ENCODE assay signal across 1 cellular context in genomic region chr11:5131584-5132335, GRCh38.
TF ChIP-seq lines count a peak whose summit lies in the region.

No MANE protein-coding gene starts in this region.

TF ChIP-seq in K562, 482 proteins besides CTCF, POLR2A, EP300 and RAD21 (continued from another document):
- TF ChIP-seq FIP1L1 (IDR thresholded peaks at IDR 0.05; ENCODE audit: low read depth, low read length, poor library complexity, severe bottlenecking), result no peak
- no peak for TF ChIP-seq ZNF717 (CRISPR knock-in tag; IDR thresholded peaks at IDR 0.05)
- TF ChIP-seq UBTF (IDR thresholded peaks at IDR 0.05; ENCODE audit: borderline replicate concordance in 1 of 2, low read depth in 2 of 2, low read length in 2 of 2), result no peak
- peak; percentile 65; the same call in 1 of the 2 replicates for TF ChIP-seq HDGF (IDR thresholded peaks at IDR 0.05)
- TF ChIP-seq, protein P1, sequence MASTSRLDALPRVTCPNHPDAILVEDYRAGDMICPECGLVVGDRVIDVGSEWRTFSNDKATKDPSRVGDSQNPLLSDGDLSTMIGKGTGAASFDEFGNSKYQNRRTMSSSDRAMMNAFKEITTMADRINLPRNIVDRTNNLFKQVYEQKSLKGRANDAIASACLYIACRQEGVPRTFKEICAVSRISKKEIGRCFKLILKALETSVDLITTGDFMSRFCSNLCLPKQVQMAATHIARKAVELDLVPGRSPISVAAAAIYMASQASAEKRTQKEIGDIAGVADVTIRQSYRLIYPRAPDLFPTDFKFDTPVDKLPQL (IDR thresholded peaks at IDR 0.05; ENCODE audit: extremely low read depth, insufficient read length), result no peak
- TF ChIP-seq PYGO2 (tag; IDR thresholded peaks at IDR 0.05), result peak; percentile 65; the same call in 1 of the 2 replicates
- TF ChIP-seq CTBP1 (IDR thresholded peaks at IDR 0.05; ENCODE audit: borderline replicate concordance), result peak; percentile 29; the same call in 1 of the 2 replicates
- no peak for TF ChIP-seq CTCFL (IDR thresholded peaks at IDR 0.05; ENCODE audit: borderline replicate concordance, insufficient read depth, low read depth, low read length, poor library complexity, severe bottlenecking)
- no peak for TF ChIP-seq JUNB (CRISPR knock-in tag; conservative IDR thresholded peaks at IDR 0.05)
- no peak for TF ChIP-seq MCM7 (IDR thresholded peaks at IDR 0.05)
- TF ChIP-seq OTX1 (CRISPR knock-in tag; IDR thresholded peaks at IDR 0.05), result no peak
